Comparison of ENCODE assay signal across 1 cellular context in the genomic region with DNA sequence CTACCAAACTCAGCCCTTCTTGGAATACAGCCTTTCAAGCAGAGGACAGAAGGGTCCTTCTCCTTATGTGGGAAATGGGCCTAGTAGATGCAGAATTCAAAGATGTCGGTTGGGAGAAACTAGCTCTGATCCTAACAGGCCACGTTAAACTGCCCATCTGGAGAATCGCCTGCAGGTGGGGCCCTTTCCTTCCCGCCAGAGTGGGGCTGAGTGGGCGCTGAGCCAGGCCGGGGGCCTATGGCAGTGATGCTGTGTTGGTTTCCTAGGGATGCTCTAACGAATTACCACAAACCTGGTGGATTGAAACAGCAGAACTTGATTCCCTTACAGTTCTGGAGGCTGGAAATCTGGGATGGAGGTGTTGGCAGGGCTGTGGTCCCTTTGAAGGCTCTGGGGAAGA.
TF ChIP-seq lines count a peak whose summit lies in the region.

No MANE protein-coding gene starts in this region.

TF ChIP-seq in K562, 482 proteins besides CTCF, POLR2A, EP300 and RAD21 (continued from another document and continues in another):
- TF ChIP-seq TGIF2 (CRISPR knock-in tag; IDR thresholded peaks at IDR 0.05) (no peak), PHF21A (IDR thresholded peaks at IDR 0.05; ENCODE audit: borderline replicate concordance, low read depth) (no peak), ELK3 (CRISPR knock-in tag; IDR thresholded peaks at IDR 0.05) (no peak), HMG20B (CRISPR knock-in tag; IDR thresholded peaks at IDR 0.05) (no peak), PCBP2 (IDR thresholded peaks at IDR 0.05; ENCODE audit: low read depth, low read length, poor library complexity, severe bottlenecking) (no peak), ZNF766 (CRISPR knock-in tag; conservative IDR thresholded peaks at IDR 0.05) (no peak), NCOR1 (IDR thresholded peaks at IDR 0.05) (no peak), ZNF830 (CRISPR knock-in tag; IDR thresholded peaks at IDR 0.05) (no peak), ZNF740 (CRISPR knock-in tag; IDR thresholded peaks at IDR 0.05) (no peak), ZNF740 (tag; IDR thresholded peaks at IDR 0.05) (no peak), VEZF1 (CRISPR knock-in tag; IDR thresholded peaks at IDR 0.05) (peak; percentile 43; the same call in 1 of the 2 replicates), RFX1 (IDR thresholded peaks at IDR 0.05) (no peak), KLF16 (IDR thresholded peaks at IDR 0.05) (0 out of 2 replicates have a peak, but pooled peaks have one; percentile 15), PHB2 (IDR thresholded peaks at IDR 0.05; ENCODE audit: low read depth) (no peak), YY1 (IDR thresholded peaks at IDR 0.05; ENCODE audit: borderline replicate concordance in 1 of 3, control insufficient read depth in 1 of 3, extremely low read depth in 1 of 3, insufficient read depth in 3 of 3, insufficient read length in 1 of 3, insufficient replicate concordance in 2 of 3, low read depth in 1 of 3, low read length in 2 of 3) (peak in 1 of 3 experiments; percentile 23), FOXJ2 (tag; IDR thresholded peaks at IDR 0.05) (no peak), ZNF449 (CRISPR knock-in tag; IDR thresholded peaks at IDR 0.05) (no peak), ZNF354B (CRISPR knock-in tag; IDR thresholded peaks at IDR 0.05) (no peak), SOX6 (IDR thresholded peaks at IDR 0.05) (0 out of 2 replicates have a peak, but pooled peaks have one; percentile 7), SIN3A (IDR thresholded peaks at IDR 0.05; ENCODE audit: borderline replicate concordance in 2 of 2, control insufficient read depth in 1 of 2, low read depth in 2 of 2, low read length in 2 of 2) (no peak), TBP (optimal IDR thresholded peaks at IDR 0.05; ENCODE audit: low read depth, low read length) (no peak), FOXK1 (CRISPR knock-in tag; IDR thresholded peaks at IDR 0.05; ENCODE audit: borderline replicate concordance) (no peak), NONO (IDR thresholded peaks at IDR 0.05; ENCODE audit: low read depth in 2 of 2, low read length in 1 of 2) (no peak), MAFF (IDR thresholded peaks at IDR 0.05; ENCODE audit: low read length) (no peak), CHD4 (IDR thresholded peaks at IDR 0.05; ENCODE audit: insufficient read depth, insufficient replicate concordance, low read depth, low read length, poor library complexity, severe bottlenecking) (no peak), PBX2 (CRISPR knock-in tag; IDR thresholded peaks at IDR 0.05; ENCODE audit: low read depth) (no peak), PBX2 (tag; conservative IDR thresholded peaks at IDR 0.05; ENCODE audit: low read depth) (no peak), ZNF165 (CRISPR knock-in tag; IDR thresholded peaks at IDR 0.05; ENCODE audit: borderline replicate concordance) (no peak), KDM2B (CRISPR knock-in tag; IDR thresholded peaks at IDR 0.05) (no peak), MAZ (CRISPR knock-in tag; conservative IDR thresholded peaks at IDR 0.05 in 1 of 2, IDR thresholded peaks at IDR 0.05 in 1 of 2) (peak in 1 of 2 experiments; percentile 79; a peak in 2 of 4 replicates), PTBP1 (IDR thresholded peaks at IDR 0.05; ENCODE audit: low read depth, low read length) (no peak), CBX2 (IDR thresholded peaks at IDR 0.05; ENCODE audit: insufficient read depth, low read length, poor library complexity, severe bottlenecking) (no peak), ETV6 (IDR thresholded peaks at IDR 0.05; ENCODE audit: borderline replicate concordance in 1 of 2, low read depth in 2 of 2, low read length in 1 of 2) (no peak), ETV6 (CRISPR knock-in tag; IDR thresholded peaks at IDR 0.05; ENCODE audit: borderline replicate concordance) (no peak), CTCFL (IDR thresholded peaks at IDR 0.05; ENCODE audit: borderline replicate concordance, insufficient read depth, low read depth, low read length, poor library complexity, severe bottlenecking) (no peak)
- TF ChIP-seq, protein P1, sequence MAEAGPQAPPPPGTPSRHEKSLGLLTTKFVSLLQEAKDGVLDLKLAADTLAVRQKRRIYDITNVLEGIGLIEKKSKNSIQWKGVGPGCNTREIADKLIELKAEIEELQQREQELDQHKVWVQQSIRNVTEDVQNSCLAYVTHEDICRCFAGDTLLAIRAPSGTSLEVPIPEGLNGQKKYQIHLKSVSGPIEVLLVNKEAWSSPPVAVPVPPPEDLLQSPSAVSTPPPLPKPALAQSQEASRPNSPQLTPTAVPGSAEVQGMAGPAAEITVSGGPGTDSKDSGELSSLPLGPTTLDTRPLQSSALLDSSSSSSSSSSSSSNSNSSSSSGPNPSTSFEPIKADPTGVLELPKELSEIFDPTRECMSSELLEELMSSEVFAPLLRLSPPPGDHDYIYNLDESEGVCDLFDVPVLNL (CRISPR knock-in tag; IDR thresholded peaks at IDR 0.05; ENCODE audit: low read depth) = no peak
- TF ChIP-seq, protein P2, sequence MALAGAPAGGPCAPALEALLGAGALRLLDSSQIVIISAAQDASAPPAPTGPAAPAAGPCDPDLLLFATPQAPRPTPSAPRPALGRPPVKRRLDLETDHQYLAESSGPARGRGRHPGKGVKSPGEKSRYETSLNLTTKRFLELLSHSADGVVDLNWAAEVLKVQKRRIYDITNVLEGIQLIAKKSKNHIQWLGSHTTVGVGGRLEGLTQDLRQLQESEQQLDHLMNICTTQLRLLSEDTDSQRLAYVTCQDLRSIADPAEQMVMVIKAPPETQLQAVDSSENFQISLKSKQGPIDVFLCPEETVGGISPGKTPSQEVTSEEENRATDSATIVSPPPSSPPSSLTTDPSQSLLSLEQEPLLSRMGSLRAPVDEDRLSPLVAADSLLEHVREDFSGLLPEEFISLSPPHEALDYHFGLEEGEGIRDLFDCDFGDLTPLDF (CRISPR knock-in tag; IDR thresholded peaks at IDR 0.05) = no peak
- TF ChIP-seq, protein P3, sequence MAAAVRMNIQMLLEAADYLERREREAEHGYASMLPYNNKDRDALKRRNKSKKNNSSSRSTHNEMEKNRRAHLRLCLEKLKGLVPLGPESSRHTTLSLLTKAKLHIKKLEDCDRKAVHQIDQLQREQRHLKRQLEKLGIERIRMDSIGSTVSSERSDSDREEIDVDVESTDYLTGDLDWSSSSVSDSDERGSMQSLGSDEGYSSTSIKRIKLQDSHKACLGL (CRISPR knock-in tag; IDR thresholded peaks at IDR 0.05; ENCODE audit: borderline replicate concordance, poor library complexity, severe bottlenecking) = no peak
- TF ChIP-seq, protein P4, sequence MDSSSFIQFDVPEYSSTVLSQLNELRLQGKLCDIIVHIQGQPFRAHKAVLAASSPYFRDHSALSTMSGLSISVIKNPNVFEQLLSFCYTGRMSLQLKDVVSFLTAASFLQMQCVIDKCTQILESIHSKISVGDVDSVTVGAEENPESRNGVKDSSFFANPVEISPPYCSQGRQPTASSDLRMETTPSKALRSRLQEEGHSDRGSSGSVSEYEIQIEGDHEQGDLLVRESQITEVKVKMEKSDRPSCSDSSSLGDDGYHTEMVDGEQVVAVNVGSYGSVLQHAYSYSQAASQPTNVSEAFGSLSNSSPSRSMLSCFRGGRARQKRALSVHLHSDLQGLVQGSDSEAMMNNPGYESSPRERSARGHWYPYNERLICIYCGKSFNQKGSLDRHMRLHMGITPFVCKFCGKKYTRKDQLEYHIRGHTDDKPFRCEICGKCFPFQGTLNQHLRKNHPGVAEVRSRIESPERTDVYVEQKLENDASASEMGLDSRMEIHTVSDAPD (CRISPR knock-in tag; IDR thresholded peaks at IDR 0.05) = no peak
